ENCODE assay signal across 1 cellular context in genomic region chr3:132660056-132660744, GRCh38.
TF ChIP-seq lines count a peak whose summit lies in the region.

Gene UBA5 (plus strand): TSS chr3:132660329. CDS start chr3:132660538, 209 bp downstream.

TF ChIP-seq in K562, 482 proteins besides CTCF, POLR2A, EP300 and RAD21 (continued from another document):
- TF ChIP-seq, protein P1, sequence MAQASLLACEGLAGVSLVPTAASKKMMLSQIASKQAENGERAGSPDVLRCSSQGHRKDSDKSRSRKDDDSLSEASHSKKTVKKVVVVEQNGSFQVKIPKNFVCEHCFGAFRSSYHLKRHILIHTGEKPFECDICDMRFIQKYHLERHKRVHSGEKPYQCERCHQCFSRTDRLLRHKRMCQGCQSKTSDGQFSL (CRISPR knock-in tag; IDR thresholded peaks at IDR 0.05): peak; percentile 29; the same call in 1 of the 2 replicates
- TF ChIP-seq, protein P1 (tag; IDR thresholded peaks at IDR 0.05): no peak
- TF ChIP-seq TAL1 (IDR thresholded peaks at IDR 0.05) (0 out of 2 replicates have a peak, but pooled peaks have one; percentile 6), GATAD2A (IDR thresholded peaks at IDR 0.05) (no peak), HNRNPLL (IDR thresholded peaks at IDR 0.05; ENCODE audit: low read depth, low read length, poor library complexity, severe bottlenecking) (no peak), ATF1 (CRISPR knock-in tag; IDR thresholded peaks at IDR 0.05) (no peak), ATF1 (tag; IDR thresholded peaks at IDR 0.05) (peak; percentile 44), GABPA (tag; conservative IDR thresholded peaks at IDR 0.05; ENCODE audit: low read depth) (peak; percentile 97), ZFP91 (CRISPR knock-in tag; IDR thresholded peaks at IDR 0.05) (no peak), MYNN (IDR thresholded peaks at IDR 0.05) (no peak), MYNN (CRISPR knock-in tag; IDR thresholded peaks at IDR 0.05) (no peak), CTBP1 (IDR thresholded peaks at IDR 0.05; ENCODE audit: borderline replicate concordance) (no peak; the same call in 1 of the 2 replicates), ZFX (CRISPR knock-in tag; IDR thresholded peaks at IDR 0.05) (peak; percentile 91), NR2C2 (CRISPR knock-in tag; IDR thresholded peaks at IDR 0.05) (no peak), NR2C2 (tag; IDR thresholded peaks at IDR 0.05) (peak; percentile 56; the same call in 1 of the 2 replicates), CREB1 (IDR thresholded peaks at IDR 0.05) (0 out of 2 replicates have a peak, but pooled peaks have one; percentile 22), CREB1 (CRISPR knock-in tag; IDR thresholded peaks at IDR 0.05) (no peak), ZNF830 (CRISPR knock-in tag; IDR thresholded peaks at IDR 0.05) (no peak), SMAD2 (IDR thresholded peaks at IDR 0.05; ENCODE audit: low read depth, low read length) (no peak), NRF1 (conservative IDR thresholded peaks at IDR 0.05 in 1 of 2, IDR thresholded peaks at IDR 0.05 in 1 of 2) (peak in 1 of 2 experiments; percentile 19; a peak in 2 of 4 replicates), ATF7 (IDR thresholded peaks at IDR 0.05) (peak; percentile 49; the same call in 1 of the 2 replicates), E2F3 (CRISPR knock-in tag; IDR thresholded peaks at IDR 0.05) (0 out of 2 replicates have a peak, but pooled peaks have one; percentile 36), FOXM1 (IDR thresholded peaks at IDR 0.05; ENCODE audit: low read depth) (0 out of 2 replicates have a peak, but pooled peaks have one; percentile 16), FOXM1 (CRISPR knock-in tag; IDR thresholded peaks at IDR 0.05; ENCODE audit: low read depth) (no peak), OTX1 (CRISPR knock-in tag; IDR thresholded peaks at IDR 0.05) (0 out of 2 replicates have a peak, but pooled peaks have one; percentile 34), ZEB2 (IDR thresholded peaks at IDR 0.05) (peak; percentile 92), DEAF1 (CRISPR knock-in tag; IDR thresholded peaks at IDR 0.05) (no peak), SMAD4 (CRISPR knock-in tag; conservative IDR thresholded peaks at IDR 0.05) (peak; percentile 64), KAT7 (CRISPR knock-in tag; IDR thresholded peaks at IDR 0.05; ENCODE audit: borderline replicate concordance) (no peak), NR2C1 (IDR thresholded peaks at IDR 0.05) (0 out of 2 replicates have a peak, but pooled peaks have one; percentile 12), NR2C1 (tag; IDR thresholded peaks at IDR 0.05) (no peak), HDAC1 (IDR thresholded peaks at IDR 0.05) (0 out of 4 replicates have a peak, but pooled peaks of 1 of the 2 experiments have one; percentile 24), NR4A1 (CRISPR knock-in tag; IDR thresholded peaks at IDR 0.05) (no peak), NR4A1 (tag; IDR thresholded peaks at IDR 0.05) (no peak), SAP30 (IDR thresholded peaks at IDR 0.05; ENCODE audit: borderline replicate concordance, insufficient read depth, low read depth, low read length, poor library complexity, severe bottlenecking) (peak; percentile 35), ARID4B (CRISPR knock-in tag; IDR thresholded peaks at IDR 0.05) (no peak; the same call in 1 of the 2 replicates), BHLHE40 (IDR thresholded peaks at IDR 0.05; ENCODE audit: low read length) (no peak), TRIM24 (IDR thresholded peaks at IDR 0.05) (peak in 1 of 2 experiments; percentile 98; a peak in 2 of 4 replicates), ATF3 (IDR thresholded peaks at IDR 0.05) (no peak), ATF3 (CRISPR knock-in tag; conservative IDR thresholded peaks at IDR 0.05) (no peak), RBBP5 (IDR thresholded peaks at IDR 0.05; ENCODE audit: borderline replicate concordance, insufficient read depth, low read length, poor library complexity, severe bottlenecking) (peak; percentile 67), L3MBTL2 (IDR thresholded peaks at IDR 0.05) (no peak), RBM34 (IDR thresholded peaks at IDR 0.05; ENCODE audit: borderline replicate concordance, insufficient read depth, low read length) (no peak), CREM (IDR thresholded peaks at IDR 0.05; ENCODE audit: low read depth) (peak; percentile 6; the same call in 1 of the 2 replicates), GTF2A2 (tag; IDR thresholded peaks at IDR 0.05) (0 out of 2 replicates have a peak, but pooled peaks have one; percentile 20), YY1 (IDR thresholded peaks at IDR 0.05; ENCODE audit: borderline replicate concordance in 1 of 3, control insufficient read depth in 1 of 3, extremely low read depth in 1 of 3, insufficient read depth in 3 of 3, insufficient read length in 1 of 3, insufficient replicate concordance in 2 of 3, low read depth in 1 of 3, low read length in 2 of 3) (peak in 1 of 3 experiments; percentile 54), YBX1 (IDR thresholded peaks at IDR 0.05) (no peak)
- TF ChIP-seq, protein P2, sequence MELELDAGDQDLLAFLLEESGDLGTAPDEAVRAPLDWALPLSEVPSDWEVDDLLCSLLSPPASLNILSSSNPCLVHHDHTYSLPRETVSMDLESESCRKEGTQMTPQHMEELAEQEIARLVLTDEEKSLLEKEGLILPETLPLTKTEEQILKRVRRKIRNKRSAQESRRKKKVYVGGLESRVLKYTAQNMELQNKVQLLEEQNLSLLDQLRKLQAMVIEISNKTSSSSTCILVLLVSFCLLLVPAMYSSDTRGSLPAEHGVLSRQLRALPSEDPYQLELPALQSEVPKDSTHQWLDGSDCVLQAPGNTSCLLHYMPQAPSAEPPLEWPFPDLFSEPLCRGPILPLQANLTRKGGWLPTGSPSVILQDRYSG (tag; conservative IDR thresholded peaks at IDR 0.05; ENCODE audit: low read depth): no peak
- TF ChIP-seq, protein P3, sequence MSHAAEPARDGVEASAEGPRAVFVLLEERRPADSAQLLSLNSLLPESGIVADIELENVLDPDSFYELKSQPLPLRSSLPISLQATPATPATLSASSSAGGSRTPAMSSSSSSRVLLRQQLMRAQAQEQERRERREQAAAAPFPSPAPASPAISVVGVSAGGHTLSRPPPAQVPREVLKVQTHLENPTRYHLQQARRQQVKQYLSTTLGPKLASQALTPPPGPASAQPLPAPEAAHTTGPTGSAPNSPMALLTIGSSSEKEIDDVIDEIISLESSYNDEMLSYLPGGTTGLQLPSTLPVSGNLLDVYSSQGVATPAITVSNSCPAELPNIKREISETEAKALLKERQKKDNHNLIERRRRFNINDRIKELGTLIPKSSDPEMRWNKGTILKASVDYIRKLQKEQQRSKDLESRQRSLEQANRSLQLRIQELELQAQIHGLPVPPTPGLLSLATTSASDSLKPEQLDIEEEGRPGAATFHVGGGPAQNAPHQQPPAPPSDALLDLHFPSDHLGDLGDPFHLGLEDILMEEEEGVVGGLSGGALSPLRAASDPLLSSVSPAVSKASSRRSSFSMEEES (CRISPR knock-in tag; IDR thresholded peaks at IDR 0.05): no peak
- TF ChIP-seq, protein P4, sequence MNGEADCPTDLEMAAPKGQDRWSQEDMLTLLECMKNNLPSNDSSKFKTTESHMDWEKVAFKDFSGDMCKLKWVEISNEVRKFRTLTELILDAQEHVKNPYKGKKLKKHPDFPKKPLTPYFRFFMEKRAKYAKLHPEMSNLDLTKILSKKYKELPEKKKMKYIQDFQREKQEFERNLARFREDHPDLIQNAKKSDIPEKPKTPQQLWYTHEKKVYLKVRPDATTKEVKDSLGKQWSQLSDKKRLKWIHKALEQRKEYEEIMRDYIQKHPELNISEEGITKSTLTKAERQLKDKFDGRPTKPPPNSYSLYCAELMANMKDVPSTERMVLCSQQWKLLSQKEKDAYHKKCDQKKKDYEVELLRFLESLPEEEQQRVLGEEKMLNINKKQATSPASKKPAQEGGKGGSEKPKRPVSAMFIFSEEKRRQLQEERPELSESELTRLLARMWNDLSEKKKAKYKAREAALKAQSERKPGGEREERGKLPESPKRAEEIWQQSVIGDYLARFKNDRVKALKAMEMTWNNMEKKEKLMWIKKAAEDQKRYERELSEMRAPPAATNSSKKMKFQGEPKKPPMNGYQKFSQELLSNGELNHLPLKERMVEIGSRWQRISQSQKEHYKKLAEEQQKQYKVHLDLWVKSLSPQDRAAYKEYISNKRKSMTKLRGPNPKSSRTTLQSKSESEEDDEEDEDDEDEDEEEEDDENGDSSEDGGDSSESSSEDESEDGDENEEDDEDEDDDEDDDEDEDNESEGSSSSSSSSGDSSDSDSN (IDR thresholded peaks at IDR 0.05; ENCODE audit: borderline replicate concordance in 1 of 2, low read depth in 2 of 2, low read length in 2 of 2): peak; percentile 91 to 96
- TF ChIP-seq, protein P5, sequence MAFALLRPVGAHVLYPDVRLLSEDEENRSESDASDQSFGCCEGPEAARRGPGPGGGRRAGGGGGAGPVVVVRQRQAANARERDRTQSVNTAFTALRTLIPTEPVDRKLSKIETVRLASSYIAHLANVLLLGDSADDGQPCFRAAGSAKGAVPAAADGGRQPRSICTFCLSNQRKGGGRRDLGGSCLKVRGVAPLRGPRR (CRISPR knock-in tag; IDR thresholded peaks at IDR 0.05): no peak
- TF ChIP-seq, protein P6, sequence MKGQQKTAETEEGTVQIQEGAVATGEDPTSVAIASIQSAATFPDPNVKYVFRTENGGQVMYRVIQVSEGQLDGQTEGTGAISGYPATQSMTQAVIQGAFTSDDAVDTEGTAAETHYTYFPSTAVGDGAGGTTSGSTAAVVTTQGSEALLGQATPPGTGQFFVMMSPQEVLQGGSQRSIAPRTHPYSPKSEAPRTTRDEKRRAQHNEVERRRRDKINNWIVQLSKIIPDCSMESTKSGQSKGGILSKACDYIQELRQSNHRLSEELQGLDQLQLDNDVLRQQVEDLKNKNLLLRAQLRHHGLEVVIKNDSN (CRISPR knock-in tag; IDR thresholded peaks at IDR 0.05): no peak
- TF ChIP-seq, protein P7, sequence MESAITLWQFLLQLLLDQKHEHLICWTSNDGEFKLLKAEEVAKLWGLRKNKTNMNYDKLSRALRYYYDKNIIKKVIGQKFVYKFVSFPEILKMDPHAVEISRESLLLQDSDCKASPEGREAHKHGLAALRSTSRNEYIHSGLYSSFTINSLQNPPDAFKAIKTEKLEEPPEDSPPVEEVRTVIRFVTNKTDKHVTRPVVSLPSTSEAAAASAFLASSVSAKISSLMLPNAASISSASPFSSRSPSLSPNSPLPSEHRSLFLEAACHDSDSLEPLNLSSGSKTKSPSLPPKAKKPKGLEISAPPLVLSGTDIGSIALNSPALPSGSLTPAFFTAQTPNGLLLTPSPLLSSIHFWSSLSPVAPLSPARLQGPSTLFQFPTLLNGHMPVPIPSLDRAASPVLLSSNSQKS (CRISPR knock-in tag; IDR thresholded peaks at IDR 0.05): no peak
TF ChIP-seq in K562: peak in this region for 72.
